Comparison of ENCODE assay signal across 9 cellular contexts in genomic region chr19:15296353-15296752, GRCh38. TPM values are rescaled to one million over a fixed set of nuclear protein-coding genes. Genes with fewer than 3 reads are reported as not detected.
A peak's percentile ranks its signal among the peaks of the same experiment; 100 is the strongest.
DNase-seq lines count a peak whose midpoint lies in the region; ATAC-seq and TF ChIP-seq lines count a peak whose summit lies in the region.
"Had no signal": no experiment of that assay in that cellular context is flagged by ENCODE, and none has a peak within 500 bp of the region (broad histone marks: within the 10 kb centered on the region; RNA-seq: fewer than 3 reads in every experiment).

No MANE protein-coding gene starts in this region.

- peaks cover 100% of the 10 kb centered on the region for H3K4me1 Mint-ChIP-seq in activated T-cell treated with anti-CD3 and anti-CD28 coated beads, Interleukin-2, amount 50 U/mL, for 72 hours (ENCODE audit: low read depth)
- peaks cover 70% of the 10 kb centered on the region for H3K4me1 Mint-ChIP-seq in type B pancreatic cell (ENCODE audit: unreplicated experiment)

- peak overlapping the region; percentile 92 for H3K27ac Mint-ChIP-seq in activated T-cell treated with anti-CD3 and anti-CD28 coated beads, Interleukin-2, amount 50 U/mL, for 72 hours
- H3K27ac Mint-ChIP-seq in type B pancreatic cell = peak overlapping the region; percentile 92

- peak overlapping the region in 1 of 2 donors; percentile 10 for H3K4me3 ChIP-seq in muscle layer of colon (ENCODE audit: low read depth in 1 of 2, low read length in 2 of 2)

- no peak for TF ChIP-seq CTCF in type B pancreatic cell (conservative IDR thresholded peaks at IDR 0.05)

- H3K9me3 ChIP-seq in muscle layer of colon (ENCODE audit: low read length) = no peaks in the 10 kb centered on the region

- in situ Hi-C loops in G401 (cut with HindIII; ENCODE audit: low sequenced_read_pairs) = no loop called here

- no peak for ATAC-seq in activated T-cell treated with anti-CD3 and anti-CD28 coated beads, Interleukin-2, amount 50 U/mL, for 72 hours (replicated peaks in 1 of 2)
- no peak for ATAC-seq in GM19463 (IDR thresholded peaks at IDR 0.05; ENCODE audit: unreplicated experiment)

- H3K27me3 ChIP-seq in muscle layer of colon (ENCODE audit: control insufficient read depth in 1 of 2, insufficient read depth in 2 of 2, low read length in 2 of 2) = no peaks in the 10 kb centered on the region

- peaks cover 7 to 36% of the 10 kb centered on the region in 2 donors for H3K36me3 Mint-ChIP-seq in activated T-cell treated with anti-CD3 and anti-CD28 coated beads, Interleukin-2, amount 50 U/mL, for 72 hours (ENCODE audit: insufficient read depth in 2 of 2)
- H3K36me3 Mint-ChIP-seq in type B pancreatic cell = peaks cover 15% of the 10 kb centered on the region

- no peaks in the 10 kb centered on the region for H3K27me3 Mint-ChIP-seq in activated T-cell treated with anti-CD3 and anti-CD28 coated beads, Interleukin-2, amount 50 U/mL, for 72 hours (ENCODE audit: low read depth)
- no peaks in the 10 kb centered on the region for H3K27me3 Mint-ChIP-seq in type B pancreatic cell

- peak overlapping the region; percentile 1 for H3K9ac ChIP-seq in muscle layer of colon (ENCODE audit: low read length)

- H3K4me1 ChIP-seq in muscle layer of colon (ENCODE audit: insufficient read depth, low read length) = peaks cover 84% of the 10 kb centered on the region

- H3K27ac ChIP-seq in epithelial cell of prostate = peak overlapping the region; percentile 99
- H3K27ac ChIP-seq in muscle layer of colon (ENCODE audit: low read depth, low read length) = peak overlapping the region; percentile 77

- no peaks in the 10 kb centered on the region for H3K36me3 ChIP-seq in muscle layer of colon (ENCODE audit: insufficient read depth, low read length)

- H3K9me3 Mint-ChIP-seq in activated T-cell treated with anti-CD3 and anti-CD28 coated beads, Interleukin-2, amount 50 U/mL, for 72 hours = peaks cover 0 to 2% of the 10 kb centered on the region in 2 donors
- H3K9me3 Mint-ChIP-seq in type B pancreatic cell = no peaks in the 10 kb centered on the region

- peak overlapping the region; percentile 74 to 89 for H3K4me3 Mint-ChIP-seq in activated T-cell treated with anti-CD3 and anti-CD28 coated beads, Interleukin-2, amount 50 U/mL, for 72 hours
- H3K4me3 Mint-ChIP-seq in type B pancreatic cell = peak overlapping the region; percentile 58

- DNase-seq in activated T-cell treated with anti-CD3 and anti-CD28 coated beads, Interleukin-2, amount 50 U/mL, for 72 hours = no peak
- no peak for DNase-seq in activated T-cell treated with anti-CD3 and anti-CD28 coated beads, Interleukin-2, amount 50 U/mL, for 1 hour
- DNase-seq in epithelial cell of prostate (ENCODE audit: low read depth, low spot score) (no peak), type B pancreatic cell (ENCODE audit: extremely low spot score, unreplicated experiment) (no peak), G401 (ENCODE audit: low spot score) (no peak), kidney glomerular epithelial cell (lab: John Stamatoyannopoulos, UW) (no peak)
- DNase-seq: NCI-H774 had no signal

RNA-seq across cellular contexts. Expression of gene BRD4, which starts 36.0 kb away (rescaled TPM):
- total RNA-seq in activated T-cell treated with anti-CD3 and anti-CD28 coated beads, Interleukin-2, amount 50 U/mL, for 72 hours = 100 to 1,000 TPM; 161 to 187 TPM
- total RNA-seq in type B pancreatic cell (ENCODE audit: low replicate concordance) = 108 and 123 TPM in 2 replicates
- 7.4 and 8.6 TPM in 2 replicates for total RNA-seq in G401 (2014; rRNA removed; shearing (Covaris generic))

Comparison
In these comparisons a context has a peak if more than half of its experiments do, and no peak if none do; other contexts are left out.
1. RNA of gene BRD4, which starts 36.0 kb away (total RNA-seq): 161 to 187 TPM in activated T-cell treated with anti-CD3 and anti-CD28 coated beads, Interleukin-2, amount 50 U/mL, for 72 hours and 108 to 123 TPM in type B pancreatic cell; 7.4 to 8.6 TPM in G401; every median in the first group is over 10 times any median in the second.